ENCODE assay signal across 19 cellular contexts in genomic region chr10:760622-761021, GRCh38.
"Had no signal": no experiment of that assay in that cellular context is flagged by ENCODE, and none has a peak within 500 bp of the region (broad histone marks: within the 10 kb centered on the region; RNA-seq: fewer than 3 reads in every experiment).

No MANE protein-coding gene starts in this region.

- H3K9me3 ChIP-seq: SK-N-SH had no signal

- H3K9me2 ChIP-seq: SK-N-SH had no signal

- H3K9ac ChIP-seq: SK-N-SH had no signal

- ATAC-seq: Panc1, PC-3 had no signal

- DNase-seq: IMR-90, NCI-H1092, NCI-H1105 treated with DMSO at 0.1 percent for 48 hours, NCI-H1417 treated with DMSO at 0.1 percent for 48 hours, NCI-H146, NCI-H1694 treated with DMSO at 0.1 percent for 48 hours, NCI-H1930, NCI-H2081, NCI-H2107, NCI-H2227 treated with DMSO at 0.1 percent for 48 hours, NCI-H524, NCI-H526 treated with DMSO at 0.1 percent for 48 hours, NCI-H748 treated with DMSO at 0.1 percent for 48 hours, PC-3, SHP77, SK-N-SH, SW 1271 had no signal

- H3K4me2 ChIP-seq: SK-N-SH had no signal

- H3K27ac ChIP-seq: RWPE1 had no signal
